ENCODE assay signal across 23 cellular contexts in genomic region chr2:207041753-207042152, GRCh38.
DNase-seq lines count a peak whose midpoint lies in the region; ATAC-seq, FAIRE-seq and TF ChIP-seq lines count a peak whose summit lies in the region.
"Had no signal": no experiment of that assay in that cellular context is flagged by ENCODE, and none has a peak within 500 bp of the region (broad histone marks: within the 10 kb centered on the region; RNA-seq: fewer than 3 reads in every experiment).

No MANE protein-coding gene starts in this region.

- WGBS in heart right ventricle, 2 donors, result 49 to 55% methylated on average over 5 of the region's 5 CpGs
- 73% methylated on average over 5 of the region's 5 CpGs; no CpG with 5 or more reads in 1 of the 2 experiments for WGBS in H1 (ENCODE audit: extremely low coverage in 1 of 2, insufficient coverage in 1 of 2, insufficient read length in 1 of 2, insufficient replicate concordance in 2 of 2, low coverage in 1 of 2, low lambda C conversion rate in 2 of 2, missing lambda C conversion rate in 1 of 2), 2 experiments

- no peak overlapping the region for H2BK120ac ChIP-seq in H1 (replicated peaks; ENCODE audit: low read depth, low read length)

- POLR2A ChIA-PET in H1 (lab: Charles Lee; ENCODE audit: partially characterized antibody), result no interaction called here

- H3K79me1 ChIP-seq in H1 (ENCODE audit: low read depth, low read length), result no peaks in the 10 kb centered on the region

- H3K23ac ChIP-seq in H1 (ENCODE audit: insufficient read length), result no peak overlapping the region

- no peak overlapping the region for H4K91ac ChIP-seq in H1 (replicated peaks; ENCODE audit: insufficient read length, low read length)

- CTCF ChIA-PET in H1 (lab: Charles Lee; ENCODE audit: partially characterized antibody), result interaction anchor here (1.4 kb wide), 1 partner anchor 53 kb away, joined by 3 read pairs; no protein-coding TSS in a partner anchor

- H3K27me3 ChIP-seq in heart right ventricle (no peaks in the 10 kb centered on the region), H1 (replicated peaks in 1 of 4; ENCODE audit: control insufficient read depth in 3 of 4, extremely low read depth in 1 of 4, insufficient read depth in 3 of 4, low read length in 3 of 4) (no peaks in the 10 kb centered on the region), osteoblast (ENCODE audit: insufficient read depth, low read length) (no peaks in the 10 kb centered on the region)
- H3K27me3 ChIP-seq: sigmoid colon, SJCRH30, upper lobe of left lung had no signal

- ATAC-seq in heart right ventricle, result no peak
- no peak for ATAC-seq in Right ventricle myocardium inferior
- ATAC-seq in GM21737 (IDR thresholded peaks at IDR 0.05; ENCODE audit: unreplicated experiment), result no peak
- ATAC-seq: A549, HCT116, HepG2 had no signal

- no peak for TF ChIP-seq CTCF in heart right ventricle (IDR thresholded peaks at IDR 0.05)
- TF ChIP-seq CTCF in H1 (IDR thresholded peaks at IDR 0.05; ENCODE audit: control extremely low read depth in 1 of 3, insufficient read depth in 1 of 3, low read depth in 1 of 3, low read length in 3 of 3), result no peak
- TF ChIP-seq CTCF in osteoblast (IDR thresholded peaks at IDR 0.05; ENCODE audit: extremely low read depth, low read depth, low read length), result no peak

- no peak overlapping the region for H3K14ac ChIP-seq in H1 (ENCODE audit: insufficient read length)

- intact Hi-C loops in heart right ventricle (cut with DNase I), result loop anchor here in 3 of 10 donors (10.0 kb wide), 2 partner anchors 123 to 433 kb away; partner anchors contain the start of gene KLF7 (in 1 of the 3)
- intact Hi-C loops in Right ventricle myocardium inferior (cut with DNase I), result loop anchor here (10.0 kb wide), 1 partner anchor 293 kb away; no protein-coding TSS in a partner anchor

- no peak overlapping the region for H4K5ac ChIP-seq in H1 (ENCODE audit: insufficient read length, low read depth, low read length)

- no peak overlapping the region for H3K56ac ChIP-seq in H1 (replicated peaks; ENCODE audit: insufficient read length, low read depth, low read length)

- no peak overlapping the region for H3K9ac ChIP-seq in H1 (replicated peaks in 1 of 4; ENCODE audit: extremely low read depth in 1 of 4, low read depth in 3 of 4, low read length in 3 of 4)

- H2AFZ ChIP-seq in H1 (ENCODE audit: low read length) (no peak overlapping the region), osteoblast (ENCODE audit: low read length) (peak overlapping the region; percentile 20)
- H2AFZ ChIP-seq: PC-9 had no signal

- no peaks in the 10 kb centered on the region for H3K9me3 ChIP-seq in heart right ventricle
- no peaks in the 10 kb centered on the region for H3K9me3 ChIP-seq in H1 (ENCODE audit: insufficient read depth in 2 of 2, low read depth in 1 of 2, low read length in 1 of 2)
- H3K9me3 ChIP-seq in osteoblast (ENCODE audit: low read depth, low read length), result no peaks in the 10 kb centered on the region
- H3K9me3 ChIP-seq: A549, sigmoid colon, SJCRH30, upper lobe of left lung had no signal

- 0 out of 2 replicates have a peak overlapping the region, but pooled peaks have one; percentile 35 for H2BK5ac ChIP-seq in H1 (ENCODE audit: low read depth, low read length)

- H4K8ac ChIP-seq in H1 (ENCODE audit: extremely low read depth, insufficient read depth, low read length), result no peak overlapping the region

- TF ChIP-seq RAD21 in H1 (IDR thresholded peaks at IDR 0.05 in 1 of 2, conservative IDR thresholded peaks at IDR 0.05 in 1 of 2; ENCODE audit: low read depth in 2 of 2, low read length in 2 of 2), result no peak

- H3K4me2 ChIP-seq in H1 (ENCODE audit: insufficient read depth in 1 of 2, low read depth in 2 of 2, low read length in 2 of 2), result no peak overlapping the region
- H3K4me2 ChIP-seq in osteoblast (ENCODE audit: insufficient read depth, low read length), result peak overlapping the region; percentile 55
- H3K4me2 ChIP-seq: A549, PC-9 had no signal

- H2AK5ac ChIP-seq in H1 (ENCODE audit: low read depth, low read length), result no peak overlapping the region

- H3K23me2 ChIP-seq in H1 (ENCODE audit: low read depth, low read length), result no peaks in the 10 kb centered on the region

- no peak overlapping the region for H2BK20ac ChIP-seq in H1 (ENCODE audit: low read length)

- H4K20me1 ChIP-seq in H1 (replicated peaks in 1 of 2; ENCODE audit: control insufficient read depth in 1 of 2, insufficient read depth in 2 of 2, low read length in 2 of 2) (no peaks in the 10 kb centered on the region), osteoblast (ENCODE audit: insufficient read depth, low read length) (no peaks in the 10 kb centered on the region)

- no peaks in the 10 kb centered on the region for H3K36me3 ChIP-seq in heart right ventricle
- H3K36me3 ChIP-seq in H1 (ENCODE audit: control insufficient read depth in 2 of 4, insufficient read depth in 4 of 4, low read length in 3 of 4), result no peaks in the 10 kb centered on the region
- no peaks in the 10 kb centered on the region for H3K36me3 ChIP-seq in osteoblast (ENCODE audit: insufficient read depth, low read length)
- H3K36me3 ChIP-seq: sigmoid colon, SJCRH30, upper lobe of left lung had no signal

- no peak for DNase-seq in heart right ventricle
- no peak for DNase-seq in Right ventricle myocardium inferior (ENCODE audit: missing footprints)
- no peak for DNase-seq in H1 (ENCODE audit: low read depth in 1 of 2, low spot score in 2 of 2)
- no peak for DNase-seq in osteoblast (ENCODE audit: insufficient read length, low spot score, missing footprints)
- DNase-seq in T-helper 9 cell, result no peak
- no peak for DNase-seq in activated naive CD4-positive, alpha-beta T cell treated with Interleukin-2 at 50 U/mL for 16 hours
- no peak for DNase-seq in activated CD4-positive, alpha-beta T cell treated with anti-CD3 and anti-CD28 coated beads, Interleukin-2, amount 50 U/mL, for 48 hours
- DNase-seq: activated CD4-positive, alpha-beta memory T cell treated with anti-CD3 and anti-CD28 coated beads for 36 hours; activated naive CD4-positive, alpha-beta T cell treated with anti-CD3 and anti-CD28 coated beads for 36 hours; foreskin melanocyte; left ventricle myocardium superior; NCI-H1436; PC-9; sigmoid colon; SJCRH30; stimulated activated naive CD4-positive, alpha-beta T cell; upper lobe of left lung had no signal

- no peak overlapping the region for H2BK15ac ChIP-seq in H1 (ENCODE audit: low read length)

- H3K4me3 ChIP-seq in heart right ventricle (peak overlapping the region in 6 of 10 donors; percentile 11 to 21 (median 14)), H1 (ENCODE audit: extremely low read depth in 1 of 4, insufficient read depth in 2 of 4, low read depth in 3 of 4, low read length in 4 of 4) (no peak overlapping the region), osteoblast (ENCODE audit: insufficient read depth, low read length) (peak overlapping the region; percentile 33)
- H3K4me3 ChIP-seq: A549, PC-9, SJCRH30 had no signal

- peak overlapping the region; percentile 49; the same call in 1 of the 2 replicates for H3K18ac ChIP-seq in H1 (ENCODE audit: extremely low read depth, low read length)

- TF ChIP-seq EP300 in H1 (IDR thresholded peaks at IDR 0.05; ENCODE audit: borderline replicate concordance in 1 of 2, low read depth in 2 of 2, low read length in 2 of 2), result no peak

- H3K4me1 ChIP-seq in heart right ventricle (peaks cover 0 to 25% (median 4%) of the 10 kb centered on the region in 9 donors), H1 (replicated peaks in 1 of 4; ENCODE audit: control insufficient read depth in 3 of 4, insufficient read depth in 4 of 4, low read length in 3 of 4) (peaks cover 4 to 11% (median 6%) of the 10 kb centered on the region in 4 experiments; a peak in 4 of 7 replicates), osteoblast (ENCODE audit: insufficient read depth, low read length) (peaks cover 3% of the 10 kb centered on the region)
- H3K4me1 ChIP-seq: A549, sigmoid colon had no signal

- H3K27ac ChIP-seq in heart right ventricle, result peak overlapping the region in 1 of 10 donors; percentile 0
- H3K27ac ChIP-seq in H1 (ENCODE audit: low read depth, low read length), result no peak overlapping the region
- H3K27ac ChIP-seq in osteoblast (ENCODE audit: low read depth, low read length), result no peak overlapping the region
- H3K27ac ChIP-seq: A549, C4-2B, PC-9, SJCRH30, upper lobe of left lung had no signal

- no peak overlapping the region for H3K4ac ChIP-seq in H1 (replicated peaks; ENCODE audit: insufficient read length, low read depth, low read length)

- no peak for FAIRE-seq in H1 (lab: Jason Lieb, UNC)
- FAIRE-seq: A549, G401.6, HepG2 had no signal

- no peak for TF ChIP-seq POLR2A in H1 (IDR thresholded peaks at IDR 0.05; ENCODE audit: control extremely low read depth in 1 of 2, low read depth in 2 of 2, low read length in 2 of 2)

- H3K79me2 ChIP-seq in H1 (ENCODE audit: control insufficient read depth in 1 of 2, insufficient read depth in 2 of 2, low read length in 2 of 2), result no peaks in the 10 kb centered on the region
- no peaks in the 10 kb centered on the region for H3K79me2 ChIP-seq in osteoblast (ENCODE audit: insufficient read depth, low read length)

- H2BK12ac ChIP-seq in H1 (ENCODE audit: low read depth, low read length), result no peak overlapping the region; the same call in 1 of the 2 replicates

TF ChIP-seq in H1, 55 proteins besides CTCF, POLR2A, EP300 and RAD21:
- TF ChIP-seq YY1 (IDR thresholded peaks at IDR 0.05; ENCODE audit: low read depth, low read length) (no peak), NRF1 (IDR thresholded peaks at IDR 0.05; ENCODE audit: low read depth, low read length) (no peak), CREB1 (IDR thresholded peaks at IDR 0.05) (no peak)
- TF ChIP-seq, protein P1, sequence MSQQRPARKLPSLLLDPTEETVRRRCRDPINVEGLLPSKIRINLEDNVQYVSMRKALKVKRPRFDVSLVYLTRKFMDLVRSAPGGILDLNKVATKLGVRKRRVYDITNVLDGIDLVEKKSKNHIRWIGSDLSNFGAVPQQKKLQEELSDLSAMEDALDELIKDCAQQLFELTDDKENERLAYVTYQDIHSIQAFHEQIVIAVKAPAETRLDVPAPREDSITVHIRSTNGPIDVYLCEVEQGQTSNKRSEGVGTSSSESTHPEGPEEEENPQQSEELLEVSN (IDR thresholded peaks at IDR 0.05), result no peak
- TF ChIP-seq, protein P2, sequence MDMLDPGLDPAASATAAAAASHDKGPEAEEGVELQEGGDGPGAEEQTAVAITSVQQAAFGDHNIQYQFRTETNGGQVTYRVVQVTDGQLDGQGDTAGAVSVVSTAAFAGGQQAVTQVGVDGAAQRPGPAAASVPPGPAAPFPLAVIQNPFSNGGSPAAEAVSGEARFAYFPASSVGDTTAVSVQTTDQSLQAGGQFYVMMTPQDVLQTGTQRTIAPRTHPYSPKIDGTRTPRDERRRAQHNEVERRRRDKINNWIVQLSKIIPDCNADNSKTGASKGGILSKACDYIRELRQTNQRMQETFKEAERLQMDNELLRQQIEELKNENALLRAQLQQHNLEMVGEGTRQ (IDR thresholded peaks at IDR 0.05; ENCODE audit: low read length), result no peak

Comparison
In these comparisons a context has a peak if more than half of its experiments do, and no peak if none do; other contexts are left out.
1. H3K4me3 ChIP-seq: peak in heart right ventricle (6 of 10) and osteoblast (single experiment); none in H1 (0 of 4).